In the genomic region with DNA sequence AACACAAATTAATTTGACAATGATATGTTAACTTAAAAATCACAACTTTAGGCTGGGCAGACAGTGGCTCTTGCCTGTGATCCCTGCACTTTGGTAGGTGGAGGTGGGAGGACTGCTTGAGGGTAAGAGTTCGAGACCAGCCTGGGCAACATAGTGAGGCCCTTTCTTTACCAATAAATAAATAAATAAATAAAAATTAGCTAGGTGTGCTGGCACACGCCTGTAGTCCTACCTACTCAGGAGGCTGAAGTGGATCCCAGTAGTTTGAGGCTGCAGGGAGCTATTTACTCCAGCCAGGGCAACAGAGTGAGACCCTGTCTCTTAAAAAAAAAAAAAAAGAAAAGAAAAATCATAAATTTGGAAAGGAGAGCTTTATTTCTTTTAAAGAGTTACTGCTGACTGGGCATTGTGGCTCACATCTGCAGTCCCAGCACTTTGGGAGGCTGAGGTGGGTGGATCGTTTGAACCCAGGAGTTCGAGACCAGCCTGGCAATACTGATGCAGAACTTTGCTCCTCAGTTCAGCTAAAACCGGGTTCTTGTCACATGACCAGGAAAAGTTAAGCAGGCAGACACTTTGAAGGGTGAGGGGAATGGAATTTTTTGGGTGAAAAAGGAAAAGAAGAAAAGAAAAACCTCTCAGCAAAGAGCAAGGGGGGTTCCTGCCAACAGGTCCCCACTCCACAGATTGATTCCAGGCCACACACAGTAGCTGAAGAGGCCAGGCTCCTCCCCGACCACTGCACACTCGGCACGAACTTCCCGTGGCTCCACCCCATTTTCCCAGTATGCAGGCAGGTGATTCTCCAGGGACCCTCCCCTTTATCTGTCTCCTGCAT, we compare ENCODE assay signal across 30 cellular contexts. TPM values are rescaled to one million over a fixed set of nuclear protein-coding genes. Genes with fewer than 3 reads are reported as not detected.
DNase-seq lines count a peak whose midpoint lies in the region; ATAC-seq and TF ChIP-seq lines count a peak whose summit lies in the region.
"Had no signal": no experiment of that assay in that cellular context is flagged by ENCODE, and none has a peak within 500 bp of the region (broad histone marks: within the 10 kb centered on the region; RNA-seq: fewer than 3 reads in every experiment).

No MANE protein-coding gene starts in this region.

- peaks cover 21% of the 10 kb centered on the region for H3K4me1 Mint-ChIP-seq in activated naive CD8-positive, alpha-beta T cell treated with anti-CD3 and anti-CD28 coated beads for 36 hours

- no peak for TF ChIP-seq CTCF in PC-3 (conservative IDR thresholded peaks at IDR 0.05; ENCODE audit: low read depth, low read length)
- TF ChIP-seq CTCF in upper lobe of right lung (IDR thresholded peaks at IDR 0.05): no peak

- no peak overlapping the region for H3K4me2 ChIP-seq in PC-3 (ENCODE audit: low read length)

- H3K27ac ChIP-seq in PC-3 (ENCODE audit: low read length) (no peak overlapping the region), thymus (ENCODE audit: low read depth) (peak overlapping the region; percentile 68), upper lobe of right lung (no peak overlapping the region)
- H3K27ac ChIP-seq: 22Rv1, adrenal gland, epithelial cell of prostate, HL-60, SJSA1 had no signal

- H3K36me3 ChIP-seq in PC-3 (ENCODE audit: low read depth, low read length): no peaks in the 10 kb centered on the region
- no peaks in the 10 kb centered on the region for H3K36me3 ChIP-seq in thymus (ENCODE audit: control insufficient read depth, insufficient read depth)
- H3K36me3 ChIP-seq in upper lobe of right lung: no peaks in the 10 kb centered on the region
- H3K36me3 ChIP-seq: adrenal gland, SJSA1 had no signal

- no peaks in the 10 kb centered on the region for H3K36me3 Mint-ChIP-seq in activated naive CD8-positive, alpha-beta T cell treated with anti-CD3 and anti-CD28 coated beads for 36 hours
- H3K36me3 Mint-ChIP-seq: brain; stimulated activated naive B cell treated with anti-CD40 and anti-IgM and Interleukin-4, amounts not matched to agents 10 μg/mL and 1 μg/mL and 100 μg/mL, for 72 hours; T-cell had no signal

- H3K4me1 ChIP-seq in PC-3 (ENCODE audit: insufficient read depth, low read length): no peaks in the 10 kb centered on the region
- peaks cover 63% of the 10 kb centered on the region for H3K4me1 ChIP-seq in thymus (ENCODE audit: control insufficient read depth, insufficient read depth, low read length)
- peaks cover 8% of the 10 kb centered on the region for H3K4me1 ChIP-seq in upper lobe of right lung

- ATAC-seq in PC-3 (no peak), left colon (peak; percentile 48), upper lobe of right lung (no peak)
- ATAC-seq: activated T-cell treated with anti-CD3 and anti-CD28 coated beads, Interleukin-2, amount 50 U/mL, for 4 hours; left cardiac atrium; T-cell had no signal

- H3K9ac ChIP-seq in PC-3 (ENCODE audit: low read length): no peak overlapping the region

- no peaks in the 10 kb centered on the region for H3F3A ChIP-seq in PC-3 (ENCODE audit: low read length, unreplicated experiment)

- no peaks in the 10 kb centered on the region for H3K79me2 ChIP-seq in PC-3 (ENCODE audit: low read length)

- no peaks in the 10 kb centered on the region for H4K20me1 ChIP-seq in PC-3 (ENCODE audit: low read length)

- no TSS peak for BruUV-seq in PC-3 (replicated peaks; lab: Mats Ljungman, UMichigan)

- no peak overlapping the region for H3K4me3 ChIP-seq in PC-3 (ENCODE audit: low read length)
- no peak overlapping the region for H3K4me3 ChIP-seq in thymus (ENCODE audit: low read length)
- no peak overlapping the region for H3K4me3 ChIP-seq in upper lobe of right lung
- H3K4me3 ChIP-seq: adrenal gland, SJSA1 had no signal

- no peaks in the 10 kb centered on the region for H3K9me3 Mint-ChIP-seq in activated naive CD8-positive, alpha-beta T cell treated with anti-CD3 and anti-CD28 coated beads for 36 hours
- H3K9me3 Mint-ChIP-seq: activated T-cell treated with anti-CD3 and anti-CD28 coated beads, Interleukin-2, amount 50 U/mL, for 4 hours; brain; CD8-positive, alpha-beta memory T cell; stimulated activated naive B cell treated with anti-CD40 and anti-IgM and Interleukin-4, amounts not matched to agents 10 μg/mL and 1 μg/mL and 100 μg/mL, for 72 hours; T-cell had no signal

- DNase-seq in DMS153 treated with DMSO at 0.1 percent for 48 hours (lab: John Stamatoyannopoulos, UW; ENCODE audit: unreplicated experiment) (peak; percentile 10), DMS153 (lab: John Stamatoyannopoulos, UW) (no peak), PC-3 (no peak), left colon (peak in 1 of 2 donors; percentile 30), T-helper 2 cell (no peak), upper lobe of right lung (no peak)
- DNase-seq in activated naive CD8-positive, alpha-beta T cell treated with anti-CD3 and anti-CD28 coated beads for 36 hours: no peak
- DNase-seq: activated CD4-positive, alpha-beta T cell treated with anti-CD3 and anti-CD28 coated beads for 1 hour; activated naive CD4-positive, alpha-beta T cell; activated T-cell treated with anti-CD3 and anti-CD28 coated beads, Interleukin-2, amount 50 U/mL, for 4 hours; adrenal gland; CD8-positive, alpha-beta memory T cell; DMS79; effector CD4-positive, alpha-beta T cell; H9; head of caudate nucleus; left cardiac atrium; NCI-H1092 treated with DMSO at 0.1 percent for 48 hours; NCI-H2081 treated with DMSO at 0.1 percent for 48 hours; NCI-H510A; NK-92 treated with Interleukin-12 subunit alpha and Interleukin-12 subunit beta, amount 100 ng/mL, for 24 hours; stimulated activated CD4-positive, alpha-beta T cell treated with anti-CD3 and anti-CD28 coated beads, Interleukin-2, amount 100 ng/mL, for 48 hours; stimulated activated naive B cell treated with anti-CD40 and anti-IgM and Interleukin-4, amounts not matched to agents 10 μg/mL and 1 μg/mL and 100 μg/mL, for 72 hours; T-cell had no signal

- intact Hi-C loops in PC-3 (cut with micrococcal nuclease) (no loop called here), left colon (cut with DNase I, micrococcal nuclease) (no loop called here), upper lobe of right lung (cut with DNase I) (no loop called here)

- no peak overlapping the region for H3K27ac Mint-ChIP-seq in activated naive CD8-positive, alpha-beta T cell treated with anti-CD3 and anti-CD28 coated beads for 36 hours
- H3K27ac Mint-ChIP-seq: H9; stimulated activated naive B cell treated with anti-CD40 and anti-IgM and Interleukin-4, amounts not matched to agents 10 μg/mL and 1 μg/mL and 100 μg/mL, for 72 hours had no signal

- H3K9me2 ChIP-seq in PC-3 (replicated peaks; ENCODE audit: low read length): no peaks in the 10 kb centered on the region

- CTCF ChIA-PET in PC-3 (lab: Charles Lee): no interaction called here

- H3K27me3 ChIP-seq in PC-3 (ENCODE audit: low read length): no peaks in the 10 kb centered on the region
- no peaks in the 10 kb centered on the region for H3K27me3 ChIP-seq in thymus (ENCODE audit: control insufficient read depth, insufficient read depth)
- H3K27me3 ChIP-seq in upper lobe of right lung: no peaks in the 10 kb centered on the region
- H3K27me3 ChIP-seq: adrenal gland, SJSA1 had no signal

- POLR2A ChIA-PET in PC-3 (lab: Charles Lee; ENCODE audit: unreplicated experiment): no interaction called here

- 66% methylated on average over 9 of the region's 9 CpGs for WGBS in thymus

- H2AFZ ChIP-seq in PC-3 (ENCODE audit: low read length): 0 out of 2 replicates have a peak overlapping the region, but pooled peaks have one; percentile 27

- no peaks in the 10 kb centered on the region for H3K27me3 Mint-ChIP-seq in activated naive CD8-positive, alpha-beta T cell treated with anti-CD3 and anti-CD28 coated beads for 36 hours

- no peaks in the 10 kb centered on the region for H3K9me3 ChIP-seq in PC-3 (ENCODE audit: low read length)
- no peaks in the 10 kb centered on the region for H3K9me3 ChIP-seq in thymus (ENCODE audit: control insufficient read depth)
- no peaks in the 10 kb centered on the region for H3K9me3 ChIP-seq in upper lobe of right lung
- H3K9me3 ChIP-seq: adrenal gland, SJSA1 had no signal

- H3K4me3 Mint-ChIP-seq in activated naive CD8-positive, alpha-beta T cell treated with anti-CD3 and anti-CD28 coated beads for 36 hours: no peak overlapping the region
- H3K4me3 Mint-ChIP-seq: activated T-cell treated with anti-CD3 and anti-CD28 coated beads, Interleukin-2, amount 50 U/mL, for 4 hours; brain; CD8-positive, alpha-beta memory T cell; H9; stimulated activated naive B cell treated with anti-CD40 and anti-IgM and Interleukin-4, amounts not matched to agents 10 μg/mL and 1 μg/mL and 100 μg/mL, for 72 hours; T-cell had no signal

RNA-seq across cellular contexts. Expression of a gene that starts 44.0 kb away (rescaled TPM):
- 108 and 144 TPM in 2 replicates for total RNA-seq in PC-3 (2014; rRNA removed)
- total RNA-seq in left colon: 100 to 1,000 TPM; 297 to 333 TPM
- 65.9 TPM for polyA plus RNA-seq in thymus
- total RNA-seq in activated naive CD8-positive, alpha-beta T cell treated with anti-CD3 and anti-CD28 coated beads for 36 hours: 10 to 100 TPM; 12.0 to 13.7 TPM
- total RNA-seq in upper lobe of right lung: 102 TPM
